Comparison of ENCODE assay signal across 1 cellular context in the genomic region with DNA sequence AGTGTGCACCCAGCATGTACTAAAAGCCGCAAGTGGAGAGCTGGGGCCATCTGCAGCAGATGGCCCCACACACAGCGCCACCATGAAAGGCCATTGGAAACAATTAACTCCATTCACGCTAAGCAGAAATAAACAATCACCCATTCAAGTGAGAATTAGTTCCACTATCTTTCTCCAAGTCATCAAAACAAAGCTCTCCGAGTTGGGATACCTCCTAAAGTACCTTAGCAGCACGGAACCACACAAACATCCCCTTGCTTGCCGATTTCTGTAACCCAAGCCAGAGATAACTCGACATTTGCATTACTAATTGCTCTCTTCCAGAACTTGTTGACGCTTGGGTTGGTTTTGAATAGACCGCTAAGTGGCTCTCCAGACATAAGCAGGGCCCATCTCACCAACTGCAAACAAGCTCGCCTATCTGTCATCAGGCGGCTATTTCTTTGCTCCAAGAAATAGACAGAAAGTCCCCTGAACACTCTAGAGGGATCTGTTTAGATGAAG.
TF ChIP-seq lines count a peak whose summit lies in the region.

No MANE protein-coding gene starts in this region.

TF ChIP-seq in HepG2, 621 proteins besides CTCF, POLR2A, EP300 and RAD21 (continued from another document):
- TF ChIP-seq, protein P1, sequence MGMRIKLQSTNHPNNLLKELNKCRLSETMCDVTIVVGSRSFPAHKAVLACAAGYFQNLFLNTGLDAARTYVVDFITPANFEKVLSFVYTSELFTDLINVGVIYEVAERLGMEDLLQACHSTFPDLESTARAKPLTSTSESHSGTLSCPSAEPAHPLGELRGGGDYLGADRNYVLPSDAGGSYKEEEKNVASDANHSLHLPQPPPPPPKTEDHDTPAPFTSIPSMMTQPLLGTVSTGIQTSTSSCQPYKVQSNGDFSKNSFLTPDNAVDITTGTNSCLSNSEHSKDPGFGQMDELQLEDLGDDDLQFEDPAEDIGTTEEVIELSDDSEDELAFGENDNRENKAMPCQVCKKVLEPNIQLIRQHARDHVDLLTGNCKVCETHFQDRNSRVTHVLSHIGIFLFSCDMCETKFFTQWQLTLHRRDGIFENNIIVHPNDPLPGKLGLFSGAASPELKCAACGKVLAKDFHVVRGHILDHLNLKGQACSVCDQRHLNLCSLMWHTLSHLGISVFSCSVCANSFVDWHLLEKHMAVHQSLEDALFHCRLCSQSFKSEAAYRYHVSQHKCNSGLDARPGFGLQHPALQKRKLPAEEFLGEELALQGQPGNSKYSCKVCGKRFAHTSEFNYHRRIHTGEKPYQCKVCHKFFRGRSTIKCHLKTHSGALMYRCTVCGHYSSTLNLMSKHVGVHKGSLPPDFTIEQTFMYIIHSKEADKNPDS (CRISPR knock-in tag; IDR thresholded peaks at IDR 0.05): no peak
- no peak for TF ChIP-seq ZNF224 (CRISPR knock-in tag; IDR thresholded peaks at IDR 0.05)
